Comparison of ENCODE assay signal across 8 cellular contexts in the genomic region with DNA sequence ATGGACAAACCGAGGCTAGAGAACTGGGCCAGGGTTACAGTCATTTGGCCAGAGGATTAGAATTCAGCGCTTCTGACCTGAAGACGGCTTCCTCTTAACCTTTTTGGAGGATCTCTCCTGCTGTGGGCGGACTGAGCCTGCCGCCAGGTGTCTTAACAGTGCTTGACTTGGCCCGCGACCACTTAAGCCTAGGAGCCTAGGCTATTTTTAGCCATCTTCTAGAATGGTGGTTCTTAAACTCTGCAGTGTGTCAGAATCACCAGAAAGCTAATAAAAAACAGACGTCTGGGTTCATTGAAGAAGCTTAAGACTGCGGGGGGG. TPM values are rescaled to one million over a fixed set of nuclear protein-coding genes. Genes with fewer than 3 reads are reported as not detected.
DNase-seq lines count a peak whose midpoint lies in the region; ATAC-seq and TF ChIP-seq lines count a peak whose summit lies in the region.

No MANE protein-coding gene starts in this region.

- peak overlapping the region; percentile 98 for H3K9ac ChIP-seq in MM.1S (ENCODE audit: low read length)

- H3K4me1 ChIP-seq in MM.1S (ENCODE audit: low read length), result peaks cover 7% of the 10 kb centered on the region
- peaks cover 47 to 57% of the 10 kb centered on the region in 2 donors for H3K4me1 ChIP-seq in gastrocnemius medialis

- TF ChIP-seq CTCF in MM.1S (IDR thresholded peaks at IDR 0.05; ENCODE audit: low read length), result peak; percentile 19
- TF ChIP-seq CTCF in gastrocnemius medialis (IDR thresholded peaks at IDR 0.05 in 4 of 5, conservative IDR thresholded peaks at IDR 0.05 in 1 of 5), result peak in 1 of 5 experiments; percentile 18

- in situ Hi-C loops in gastrocnemius medialis (cut with MboI; ENCODE audit: low sequenced_read_pairs in 4 of 4), result loop anchor here in 3 of 4 donors (25.0 kb wide), 1 partner anchor 311 kb away; the partner anchor contains the start of gene HIP1 (in 3 of the 3)

- H3K9me3 ChIP-seq in MM.1S (replicated peaks; ENCODE audit: insufficient read depth, low read length) (no peaks in the 10 kb centered on the region), gastrocnemius medialis (no peaks in the 10 kb centered on the region)

- peaks cover 81% of the 10 kb centered on the region for H3K79me2 ChIP-seq in MM.1S (ENCODE audit: low read length)

- peak; percentile 50 to 85 (median 73) for DNase-seq in NCI-H1417 (lab: John Stamatoyannopoulos, UW)
- DNase-seq in NCI-H1417 treated with DMSO at 0.1 percent for 48 hours (lab: John Stamatoyannopoulos, UW), result no peak
- peak; percentile 59 for DNase-seq in MM.1S
- peak; percentile 29 for DNase-seq in activated T-cell treated with anti-CD3 and anti-CD28 coated beads, Interleukin-2, amount 50 U/mL, for 1 hour
- DNase-seq in Right ventricle myocardium superior, result no peak
- peak; percentile 25 to 80 for DNase-seq in gastrocnemius medialis
- DNase-seq in sciatic nerve (ENCODE audit: low spot score), result no peak

- H3K9me2 ChIP-seq in MM.1S (replicated peaks; ENCODE audit: insufficient read depth, low read length), result no peaks in the 10 kb centered on the region

- peaks cover 8% of the 10 kb centered on the region for H3F3A ChIP-seq in MM.1S (ENCODE audit: insufficient read depth, low read length)

- H3K27ac ChIP-seq in MM.1S (ENCODE audit: low read length), result peak overlapping the region; percentile 84
- peak overlapping the region; percentile 93 to 98 (median 96) for H3K27ac ChIP-seq in gastrocnemius medialis

- H3K27me3 ChIP-seq in MM.1S (replicated peaks; ENCODE audit: insufficient read depth, low read length) (no peaks in the 10 kb centered on the region), gastrocnemius medialis (no peaks in the 10 kb centered on the region)

- H4K20me1 ChIP-seq in MM.1S (ENCODE audit: insufficient read depth, low read length), result no peaks in the 10 kb centered on the region

- peak overlapping the region; percentile 92 for H2AFZ ChIP-seq in MM.1S (ENCODE audit: low read length)

- ATAC-seq in Right ventricle myocardium superior (ENCODE audit: poor library complexity) (peak; percentile 54), gastrocnemius medialis (peak; percentile 32 to 69), sciatic nerve (no peak), HG02840 (IDR thresholded peaks at IDR 0.05; ENCODE audit: low FRiP score, unreplicated experiment) (no peak)

- no peak for TF ChIP-seq POLR2A in gastrocnemius medialis (IDR thresholded peaks at IDR 0.05)

- H3K4me2 ChIP-seq in MM.1S (ENCODE audit: low read depth, low read length), result peak overlapping the region; percentile 77

- H3K36me3 ChIP-seq in MM.1S (replicated peaks; ENCODE audit: insufficient read depth, low read length) (no peaks in the 10 kb centered on the region; the same call in 1 of the 2 replicates), gastrocnemius medialis (peaks cover 0 to 4% of the 10 kb centered on the region in 2 donors)

- peak overlapping the region; percentile 99 for H3K4me3 ChIP-seq in MM.1S (ENCODE audit: low read length)
- peak overlapping the region; percentile 89 to 98 (median 94) for H3K4me3 ChIP-seq in gastrocnemius medialis

- intact Hi-C loops in Right ventricle myocardium superior (cut with DNase I), result loop anchor here (10.0 kb wide), 1 partner anchor 76 kb away; no protein-coding TSS in a partner anchor
- intact Hi-C loops in gastrocnemius medialis (cut with DNase I; ENCODE audit: low total_unique reads), result loop anchor here (1.0 kb wide), 1 partner anchor 54 kb away; the partner anchor contains the start of gene TMEM120A
- intact Hi-C loops in sciatic nerve (cut with DNase I), result no loop called here

RNA-seq across cellular contexts. Expression of gene MDH2, which starts 0.7 kb away (rescaled TPM):
- 639 TPM for total RNA-seq in Right ventricle myocardium superior
- total RNA-seq in gastrocnemius medialis, result 100 to 1,000 TPM; 236 to 344 (median 284) TPM
- 74.9 TPM for total RNA-seq in sciatic nerve

RNA-seq across cellular contexts. Expression of gene STYXL1, which starts 0.8 kb away (rescaled TPM):
- total RNA-seq in Right ventricle myocardium superior, result 21.4 TPM
- total RNA-seq in gastrocnemius medialis, result 10 to 100 TPM; 10.0 to 31.5 (median 17.3) TPM
- 22.6 TPM for total RNA-seq in sciatic nerve

RNA-seq across cellular contexts. Expression of gene TMEM120A, which starts 54.2 kb away (rescaled TPM):
- total RNA-seq in Right ventricle myocardium superior, result 90.7 TPM
- total RNA-seq in gastrocnemius medialis, result 10 to 100 TPM; 21.3 to 56.7 (median 38.2) TPM
- 51.6 TPM for total RNA-seq in sciatic nerve

Comparison
In these comparisons a context has a peak if more than half of its experiments do, and no peak if none do; other contexts are left out.
1. DNase-seq: peak in NCI-H1417 (3 of 3), MM.1S (single experiment), activated T-cell treated with anti-CD3 and anti-CD28 coated beads, Interleukin-2, amount 50 U/mL, for 1 hour (single experiment) and gastrocnemius medialis (2 of 2); none in NCI-H1417 treated with DMSO at 0.1 percent for 48 hours (single experiment), Right ventricle myocardium superior (single experiment) and sciatic nerve (single experiment).
2. ATAC-seq: peak in Right ventricle myocardium superior (single experiment) and gastrocnemius medialis (2 of 2); none in sciatic nerve (single experiment) and HG02840 (single experiment).